18 cellular contexts compared by ENCODE assay signal in the genomic region with DNA sequence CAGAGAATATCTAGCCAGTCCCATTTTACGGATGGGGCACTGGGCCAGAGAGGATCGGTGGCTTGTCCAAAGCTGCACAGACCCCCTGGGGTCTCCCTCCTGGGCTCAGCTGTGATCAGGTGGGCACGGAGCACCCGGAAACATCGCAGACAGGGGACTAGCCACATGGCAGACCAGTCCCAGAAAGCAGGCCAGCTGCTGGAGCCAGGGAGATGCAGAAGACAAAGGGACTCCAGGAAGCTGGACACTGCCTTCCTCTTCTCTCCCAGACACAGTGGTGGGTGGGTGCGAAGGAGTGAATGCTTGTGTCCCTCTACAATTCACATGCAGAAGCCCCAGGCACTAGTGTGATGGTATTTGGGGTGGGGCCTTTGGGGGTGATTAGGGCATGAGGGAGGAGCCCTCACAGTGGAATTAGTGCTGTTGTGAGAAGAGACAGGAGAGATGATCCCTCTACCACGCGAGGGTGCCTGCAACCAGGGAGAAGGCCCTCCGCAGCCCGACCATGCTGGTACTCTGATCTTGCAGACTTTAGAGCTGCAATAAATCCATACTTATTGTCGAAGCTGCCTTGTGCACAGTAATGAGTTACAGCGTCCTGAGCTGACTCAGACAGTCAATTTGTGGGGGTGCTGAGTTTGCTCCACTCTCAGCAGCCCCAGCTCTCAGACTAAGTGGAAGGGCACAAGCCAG.
DNase-seq lines count a peak whose midpoint lies in the region; ATAC-seq and TF ChIP-seq lines count a peak whose summit lies in the region.
"Had no signal": no experiment of that assay in that cellular context is flagged by ENCODE, and none has a peak within 500 bp of the region (broad histone marks: within the 10 kb centered on the region; RNA-seq: fewer than 3 reads in every experiment).

No MANE protein-coding gene starts in this region.

- H3K36me3 ChIP-seq in mesodermal cell (ENCODE audit: control insufficient read depth, insufficient read depth, low read length), result no peaks in the 10 kb centered on the region
- H3K36me3 ChIP-seq: MG63, thoracic aorta had no signal

- TF ChIP-seq CTCF in type B pancreatic cell (conservative IDR thresholded peaks at IDR 0.05), result no peak

- peak; percentile 40 for DNase-seq in activated CD8-positive, alpha-beta memory T cell treated with anti-CD3 and anti-CD28 coated beads for 24 hours
- no peak for DNase-seq in activated CD8-positive, alpha-beta memory T cell treated with anti-CD3 and anti-CD28 coated beads, Interleukin-2, amount 50 U/mL, for 48 hours
- DNase-seq in caudate nucleus (lab: John Stamatoyannopoulos, UW) (peak in 19 of 61 donors; percentile 29 to 77 (median 47)), type B pancreatic cell (ENCODE audit: extremely low spot score, unreplicated experiment) (peak; percentile 65), NCI-H510A (lab: John Stamatoyannopoulos, UW) (no peak), NCI-H2107 (lab: John Stamatoyannopoulos, UW) (no peak)
- DNase-seq: activated CD4-positive, alpha-beta T cell treated with anti-CD3 and anti-CD28 coated beads, Interleukin-2, amount 10 ng/mL, durations not matched to agents 24 days and 14 days; activated gamma-delta T cell treated with Interleukin-2 at 50 U/mL for 16 hours; Calu3; kidney glomerular epithelial cell; natural killer cell; T-helper 17 cell had no signal

- peak overlapping the region; percentile 89 for H3K27ac ChIP-seq in caudate nucleus (ENCODE audit: low read depth, low read length)
- H3K27ac ChIP-seq in mesodermal cell (ENCODE audit: low read depth, low read length, severe bottlenecking), result peak overlapping the region; percentile 50

- H3K4me3 Mint-ChIP-seq in type B pancreatic cell, result no peak overlapping the region
- H3K4me3 Mint-ChIP-seq: activated CD4-positive, alpha-beta T cell treated with anti-CD3 and anti-CD28 coated beads, Interleukin-2, amount 10 ng/mL, durations not matched to agents 24 days and 14 days; natural killer cell; T-helper 17 cell had no signal

- H3K27ac Mint-ChIP-seq in type B pancreatic cell, result no peak overlapping the region
- H3K27ac Mint-ChIP-seq: activated CD4-positive, alpha-beta T cell treated with anti-CD3 and anti-CD28 coated beads, Interleukin-2, amount 10 ng/mL, durations not matched to agents 24 days and 14 days; natural killer cell; T-helper 17 cell had no signal

- H3K4me1 Mint-ChIP-seq in type B pancreatic cell (ENCODE audit: unreplicated experiment), result peaks cover 17% of the 10 kb centered on the region
- H3K4me1 Mint-ChIP-seq: activated CD4-positive, alpha-beta T cell treated with anti-CD3 and anti-CD28 coated beads, Interleukin-2, amount 10 ng/mL, durations not matched to agents 24 days and 14 days; natural killer cell had no signal

- H3K27me3 Mint-ChIP-seq in type B pancreatic cell, result no peaks in the 10 kb centered on the region
- H3K27me3 Mint-ChIP-seq: activated CD4-positive, alpha-beta T cell treated with anti-CD3 and anti-CD28 coated beads, Interleukin-2, amount 10 ng/mL, durations not matched to agents 24 days and 14 days had no signal

- H3K36me3 Mint-ChIP-seq in type B pancreatic cell, result no peaks in the 10 kb centered on the region
- H3K36me3 Mint-ChIP-seq: natural killer cell had no signal

- H3K9me3 Mint-ChIP-seq in type B pancreatic cell, result no peaks in the 10 kb centered on the region
- H3K9me3 Mint-ChIP-seq: activated CD4-positive, alpha-beta T cell treated with anti-CD3 and anti-CD28 coated beads, Interleukin-2, amount 10 ng/mL, durations not matched to agents 24 days and 14 days; natural killer cell had no signal

- H3K9me3 ChIP-seq in mesodermal cell (ENCODE audit: control insufficient read depth, low read length), result no peaks in the 10 kb centered on the region
- H3K9me3 ChIP-seq: MG63, thoracic aorta had no signal

- no peaks in the 10 kb centered on the region for H3K4me1 ChIP-seq in mesodermal cell (ENCODE audit: control insufficient read depth, insufficient read depth, low read length, poor library complexity, severe bottlenecking)

- 65 to 77% methylated on average over 7 to 8 of the region's 12 CpGs for WGBS in mesodermal cell (ENCODE audit: insufficient coverage in 2 of 2), 2 experiments

- no peak overlapping the region for H3K4me3 ChIP-seq in mesodermal cell (ENCODE audit: extremely low read depth, insufficient read depth, low read length, poor library complexity, severe bottlenecking)
- H3K4me3 ChIP-seq: MG63, thoracic aorta had no signal

- no peak for ATAC-seq in GM19328 (IDR thresholded peaks at IDR 0.05; ENCODE audit: unreplicated experiment)
- ATAC-seq: HCT116, natural killer cell, Panc1, T-helper 17 cell had no signal

Comparison
In these comparisons a context has a peak if more than half of its experiments do, and no peak if none do; other contexts are left out.
1. DNase-seq: peak in activated CD8-positive, alpha-beta memory T cell treated with anti-CD3 and anti-CD28 coated beads for 24 hours (single experiment) and type B pancreatic cell (single experiment); none in activated CD8-positive, alpha-beta memory T cell treated with anti-CD3 and anti-CD28 coated beads, Interleukin-2, amount 50 U/mL, for 48 hours (single experiment), NCI-H510A (single experiment) and NCI-H2107 (single experiment).